In genomic region chr20:38119446-38119845, GRCh38 we compare ENCODE assay signal across 18 cellular contexts. TPM values are rescaled to one million over a fixed set of nuclear protein-coding genes. Genes with fewer than 3 reads are reported as not detected.
DNase-seq lines count a peak whose midpoint lies in the region; ATAC-seq and TF ChIP-seq lines count a peak whose summit lies in the region.
"Had no signal": no experiment of that assay in that cellular context is flagged by ENCODE, and none has a peak within 500 bp of the region (broad histone marks: within the 10 kb centered on the region; RNA-seq: fewer than 3 reads in every experiment).

No MANE protein-coding gene starts in this region.

- H3K4me3 ChIP-seq in GM23248 (no peak overlapping the region), RWPE2 (ENCODE audit: severe bottlenecking) (no peak overlapping the region), hepatocyte (no peak overlapping the region), sigmoid colon (no peak overlapping the region)

- H3K9ac ChIP-seq in GM23248: no peak overlapping the region

- 52 to 58% methylated on average over 6 of the region's 6 CpGs for WGBS in GM23248 (ENCODE audit: low coverage in 1 of 2, low lambda C conversion rate in 2 of 2, missing lambda C conversion rate in 2 of 2), 2 experiments
- 74% methylated on average over 6 of the region's 6 CpGs for WGBS in hepatocyte (ENCODE audit: low lambda C conversion rate, missing lambda C conversion rate)
- 81 to 85% methylated on average over 6 of the region's 6 CpGs for WGBS in sigmoid colon, 2 donors

- H3K4me1 ChIP-seq in GM23248 (ENCODE audit: insufficient read depth) (peaks cover 38% of the 10 kb centered on the region), RWPE2 (ENCODE audit: insufficient read depth, poor library complexity, severe bottlenecking) (peaks cover 31% of the 10 kb centered on the region), hepatocyte (ENCODE audit: insufficient read depth) (peaks cover 12% of the 10 kb centered on the region), sigmoid colon (peaks cover 0 to 22% (median 16%) of the 10 kb centered on the region in 4 donors)

- H3K9me3 ChIP-seq in GM23248 (ENCODE audit: low read depth) (no peaks in the 10 kb centered on the region), RWPE2 (ENCODE audit: severe bottlenecking) (peaks cover 3% of the 10 kb centered on the region), hepatocyte (ENCODE audit: low read depth) (no peaks in the 10 kb centered on the region), sigmoid colon (no peaks in the 10 kb centered on the region)

- TF ChIP-seq EP300 in sigmoid colon (IDR thresholded peaks at IDR 0.05): no peak

- ATAC-seq in RWPE2 (ENCODE audit: low read depth) (no peak), GM21381 (IDR thresholded peaks at IDR 0.05; ENCODE audit: unreplicated experiment) (no peak), HG03354 (IDR thresholded peaks at IDR 0.05; ENCODE audit: poor library complexity, severe bottlenecking, unreplicated experiment) (no peak)
- ATAC-seq: Panc1 had no signal

- H3K4me2 ChIP-seq in GM23248 (ENCODE audit: unreplicated experiment) (no peak overlapping the region), hepatocyte (no peak overlapping the region)

- H3K9me2 ChIP-seq in GM23248 (ENCODE audit: insufficient read depth) (no peaks in the 10 kb centered on the region), hepatocyte (replicated peaks; ENCODE audit: insufficient read depth) (no peaks in the 10 kb centered on the region)

- DNase-seq in GM23248 (peak; percentile 50), RWPE2 (ENCODE audit: low spot score) (peak; percentile 46), hepatocyte (ENCODE audit: low spot score) (no peak), sigmoid colon (no peak), NCI-H345 treated with DMSO at 0.1 percent for 48 hours (lab: John Stamatoyannopoulos, UW; ENCODE audit: unreplicated experiment) (no peak), GM20000 (ENCODE audit: low spot score) (no peak)
- DNase-seq: COR-L47, HFFc6, KG1, NCI-H1092, NCI-H1694, NCI-H2107, NCI-H446, SHP77 treated with DMSO at 0.1 percent for 48 hours had no signal

- no peaks in the 10 kb centered on the region for H4K20me1 ChIP-seq in GM23248 (ENCODE audit: insufficient read depth)
- no peaks in the 10 kb centered on the region for H4K20me1 ChIP-seq in hepatocyte (ENCODE audit: insufficient read depth, poor library complexity, severe bottlenecking)

- H3F3A ChIP-seq in GM23248 (ENCODE audit: insufficient read depth): peaks cover 38% of the 10 kb centered on the region

- no peaks in the 10 kb centered on the region for H3K36me3 ChIP-seq in GM23248 (ENCODE audit: low read depth)
- H3K36me3 ChIP-seq in RWPE2 (ENCODE audit: low read depth): no peaks in the 10 kb centered on the region
- no peaks in the 10 kb centered on the region for H3K36me3 ChIP-seq in hepatocyte (replicated peaks; ENCODE audit: insufficient read depth, low read depth)
- no peaks in the 10 kb centered on the region for H3K36me3 ChIP-seq in sigmoid colon

- intact Hi-C loops in sigmoid colon (cut with DNase I): no loop called here

- in situ Hi-C loops in GM23248 (cut with MboI): no loop called here

- no peaks in the 10 kb centered on the region for H3K79me2 ChIP-seq in GM23248 (ENCODE audit: insufficient read depth)
- no peaks in the 10 kb centered on the region for H3K79me2 ChIP-seq in hepatocyte

- TF ChIP-seq POLR2A in sigmoid colon (IDR thresholded peaks at IDR 0.05): no peak

- 0 out of 2 replicates have a peak overlapping the region, but pooled peaks have one; percentile 4 for H3K27ac ChIP-seq in GM23248
- H3K27ac ChIP-seq in RWPE2 (ENCODE audit: poor library complexity, severe bottlenecking): peak overlapping the region; percentile 87
- peak overlapping the region; percentile 24 for H3K27ac ChIP-seq in hepatocyte
- H3K27ac ChIP-seq in sigmoid colon: peak overlapping the region in 3 of 4 donors; percentile 17 to 46 (median 31)
- H3K27ac ChIP-seq: HL-60 had no signal

- TF ChIP-seq CTCF in RWPE2 (IDR thresholded peaks at IDR 0.05; ENCODE audit: poor library complexity, severe bottlenecking): no peak
- no peak for TF ChIP-seq CTCF in hepatocyte (IDR thresholded peaks at IDR 0.05; ENCODE audit: poor library complexity)
- TF ChIP-seq CTCF in sigmoid colon (IDR thresholded peaks at IDR 0.05): no peak
- no peak for TF ChIP-seq CTCF in GM20000 (IDR thresholded peaks at IDR 0.05; ENCODE audit: extremely low read depth, missing control alignments)

- H3K27me3 ChIP-seq in GM23248 (replicated peaks; ENCODE audit: insufficient read depth) (no peaks in the 10 kb centered on the region), RWPE2 (ENCODE audit: insufficient read depth, poor library complexity, severe bottlenecking) (no peaks in the 10 kb centered on the region), hepatocyte (no peaks in the 10 kb centered on the region), sigmoid colon (no peaks in the 10 kb centered on the region)

- H2AFZ ChIP-seq in GM23248: no peak overlapping the region
- H2AFZ ChIP-seq in hepatocyte: no peak overlapping the region

RNA-seq across cellular contexts. Expression of gene TGM2, which starts 45.6 kb away (rescaled TPM):
- total RNA-seq in GM23248 (2014; rRNA removed; shearing (Covaris generic)): 311 and 339 TPM in 2 replicates
- polyA plus RNA-seq in GM23248 (2016; fragmentation: Nextera tagmentation; extraction: Ambion mirVana): 254 and 269 TPM in 2 replicates
- total RNA-seq in hepatocyte: 120 and 133 TPM in 2 replicates
- polyA plus RNA-seq in hepatocyte: 85.8 and 88.5 TPM in 2 replicates
- total RNA-seq in sigmoid colon: 100 to 1,000 TPM in 2 of 4 donors, 10 to 100 TPM in 2; 14.8 to 104 (median 60.7) TPM
- 10 to 100 TPM in 1 of 3 donors, 1 to 10 TPM in 2; 6.5 to 71.1 (median 7.2) TPM for polyA plus RNA-seq in sigmoid colon

Comparison
In these comparisons a context has a peak if more than half of its experiments do, and no peak if none do; other contexts are left out.
1. DNase-seq: peak in GM23248 (single experiment) and RWPE2 (single experiment); none in hepatocyte (single experiment), sigmoid colon (single experiment), NCI-H345 treated with DMSO at 0.1 percent for 48 hours (single experiment) and GM20000 (single experiment).
2. H3K27ac ChIP-seq: peak in every context shown above with its lines; median percentile 87 in RWPE2; 31 in sigmoid colon; 24 in hepatocyte; 4 in GM23248.